1 cellular context compared by ENCODE assay signal in genomic region chr6:21360353-21360752, GRCh38.
TF ChIP-seq lines count a peak whose summit lies in the region.

No MANE protein-coding gene starts in this region.

TF ChIP-seq in GM23338, 12 proteins besides CTCF, POLR2A, EP300 and RAD21 (continued from another document):
- TF ChIP-seq POLR2AphosphoS5 (IDR thresholded peaks at IDR 0.05; ENCODE audit: low read depth) (no peak), EZH2phosphoT487 (IDR thresholded peaks at IDR 0.05; ENCODE audit: unreplicated experiment) (no peak), EZH2 (IDR thresholded peaks at IDR 0.05; ENCODE audit: low read depth, unreplicated experiment) (no peak), CREB1 (CRISPR knock-in tag; IDR thresholded peaks at IDR 0.05; ENCODE audit: low read depth) (no peak), NANOG (IDR thresholded peaks at IDR 0.05; ENCODE audit: borderline replicate concordance) (no peak), ZNF462 (CRISPR knock-in tag; IDR thresholded peaks at IDR 0.05) (no peak), JUNB (IDR thresholded peaks at IDR 0.05; ENCODE audit: unreplicated experiment) (no peak), REST (IDR thresholded peaks at IDR 0.05; ENCODE audit: unreplicated experiment) (no peak)
